ENCODE assay signal across 1 cellular context in the genomic region with DNA sequence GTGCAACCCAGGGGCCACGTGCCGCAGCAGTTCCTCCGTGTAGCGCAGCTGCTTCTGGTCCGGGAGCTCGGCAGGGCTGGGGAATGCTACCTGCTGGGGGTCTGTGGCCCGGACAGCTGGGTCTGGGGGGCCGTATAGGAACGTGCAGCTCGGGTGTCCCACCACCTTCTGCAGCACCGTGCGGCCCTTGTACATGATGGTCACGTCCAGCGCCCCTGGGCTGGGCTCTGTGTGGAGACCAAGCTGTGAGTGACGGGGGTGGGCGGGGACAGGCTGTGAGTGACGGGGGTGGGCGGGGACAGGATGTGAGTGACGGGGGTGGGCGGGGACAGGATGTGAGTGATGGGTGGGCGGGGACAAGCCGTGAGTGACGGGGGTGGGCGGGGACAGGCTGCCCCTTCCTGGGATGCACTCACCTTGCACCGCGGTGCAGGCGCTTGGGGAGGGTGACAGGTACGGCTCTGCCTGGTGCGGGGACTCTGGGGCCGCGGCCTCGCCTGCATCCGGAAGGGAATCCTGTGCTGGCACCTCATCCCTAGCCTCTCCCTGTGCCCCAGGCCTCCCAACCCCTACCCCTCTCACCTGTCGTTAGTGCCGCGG.
A peak's percentile ranks its signal among the peaks of the same experiment; 100 is the strongest.
TF ChIP-seq lines count a peak whose summit lies in the region.

No MANE protein-coding gene starts in this region.

TF ChIP-seq in HepG2, 621 proteins besides CTCF, POLR2A, EP300 and RAD21 (continues in another document):
- TF ChIP-seq MYC (CRISPR knock-in tag; IDR thresholded peaks at IDR 0.05; ENCODE audit: borderline replicate concordance) (no peak), HNRNPK (IDR thresholded peaks at IDR 0.05; ENCODE audit: low read depth, low read length, poor library complexity, severe bottlenecking) (peak; percentile 27), AGO2 (optimal IDR thresholded peaks at IDR 0.05; ENCODE audit: low read depth, low read length) (peak; percentile 85), ZNF318 (CRISPR knock-in tag; IDR thresholded peaks at IDR 0.05) (no peak), ZNF234 (CRISPR knock-in tag; conservative IDR thresholded peaks at IDR 0.05) (no peak), NRL (CRISPR knock-in tag; IDR thresholded peaks at IDR 0.05; ENCODE audit: borderline replicate concordance) (no peak), SP4 (CRISPR knock-in tag; IDR thresholded peaks at IDR 0.05) (no peak), HMG20B (CRISPR knock-in tag; conservative IDR thresholded peaks at IDR 0.05) (no peak), ZNF33B (CRISPR knock-in tag; IDR thresholded peaks at IDR 0.05) (no peak), PCBP1 (IDR thresholded peaks at IDR 0.05; ENCODE audit: borderline replicate concordance, low read depth, low read length) (0 out of 2 replicates have a peak, but pooled peaks have one; percentile 34), ZBTB33 (CRISPR knock-in tag; IDR thresholded peaks at IDR 0.05) (peak; percentile 87), ZSCAN25 (CRISPR knock-in tag; IDR thresholded peaks at IDR 0.05) (no peak), ELK4 (CRISPR knock-in tag; IDR thresholded peaks at IDR 0.05; ENCODE audit: borderline replicate concordance) (no peak), ZBTB38 (CRISPR knock-in tag; IDR thresholded peaks at IDR 0.05) (0 out of 2 replicates have a peak, but pooled peaks have one; percentile 31)
- TF ChIP-seq, protein P1, sequence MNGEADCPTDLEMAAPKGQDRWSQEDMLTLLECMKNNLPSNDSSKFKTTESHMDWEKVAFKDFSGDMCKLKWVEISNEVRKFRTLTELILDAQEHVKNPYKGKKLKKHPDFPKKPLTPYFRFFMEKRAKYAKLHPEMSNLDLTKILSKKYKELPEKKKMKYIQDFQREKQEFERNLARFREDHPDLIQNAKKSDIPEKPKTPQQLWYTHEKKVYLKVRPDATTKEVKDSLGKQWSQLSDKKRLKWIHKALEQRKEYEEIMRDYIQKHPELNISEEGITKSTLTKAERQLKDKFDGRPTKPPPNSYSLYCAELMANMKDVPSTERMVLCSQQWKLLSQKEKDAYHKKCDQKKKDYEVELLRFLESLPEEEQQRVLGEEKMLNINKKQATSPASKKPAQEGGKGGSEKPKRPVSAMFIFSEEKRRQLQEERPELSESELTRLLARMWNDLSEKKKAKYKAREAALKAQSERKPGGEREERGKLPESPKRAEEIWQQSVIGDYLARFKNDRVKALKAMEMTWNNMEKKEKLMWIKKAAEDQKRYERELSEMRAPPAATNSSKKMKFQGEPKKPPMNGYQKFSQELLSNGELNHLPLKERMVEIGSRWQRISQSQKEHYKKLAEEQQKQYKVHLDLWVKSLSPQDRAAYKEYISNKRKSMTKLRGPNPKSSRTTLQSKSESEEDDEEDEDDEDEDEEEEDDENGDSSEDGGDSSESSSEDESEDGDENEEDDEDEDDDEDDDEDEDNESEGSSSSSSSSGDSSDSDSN (CRISPR knock-in tag; IDR thresholded peaks at IDR 0.05), result no peak
- TF ChIP-seq, protein P2, sequence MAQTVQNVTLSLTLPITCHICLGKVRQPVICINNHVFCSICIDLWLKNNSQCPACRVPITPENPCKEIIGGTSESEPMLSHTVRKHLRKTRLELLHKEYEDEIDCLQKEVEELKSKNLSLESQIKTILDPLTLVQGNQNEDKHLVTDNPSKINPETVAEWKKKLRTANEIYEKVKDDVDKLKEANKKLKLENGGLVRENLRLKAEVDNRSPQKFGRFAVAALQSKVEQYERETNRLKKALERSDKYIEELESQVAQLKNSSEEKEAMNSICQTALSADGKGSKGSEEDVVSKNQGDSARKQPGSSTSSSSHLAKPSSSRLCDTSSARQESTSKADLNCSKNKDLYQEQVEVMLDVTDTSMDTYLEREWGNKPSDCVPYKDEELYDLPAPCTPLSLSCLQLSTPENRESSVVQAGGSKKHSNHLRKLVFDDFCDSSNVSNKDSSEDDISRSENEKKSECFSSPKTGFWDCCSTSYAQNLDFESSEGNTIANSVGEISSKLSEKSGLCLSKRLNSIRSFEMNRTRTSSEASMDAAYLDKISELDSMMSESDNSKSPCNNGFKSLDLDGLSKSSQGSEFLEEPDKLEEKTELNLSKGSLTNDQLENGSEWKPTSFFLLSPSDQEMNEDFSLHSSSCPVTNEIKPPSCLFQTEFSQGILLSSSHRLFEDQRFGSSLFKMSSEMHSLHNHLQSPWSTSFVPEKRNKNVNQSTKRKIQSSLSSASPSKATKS (CRISPR knock-in tag; IDR thresholded peaks at IDR 0.05), result no peak
- TF ChIP-seq, protein P3, sequence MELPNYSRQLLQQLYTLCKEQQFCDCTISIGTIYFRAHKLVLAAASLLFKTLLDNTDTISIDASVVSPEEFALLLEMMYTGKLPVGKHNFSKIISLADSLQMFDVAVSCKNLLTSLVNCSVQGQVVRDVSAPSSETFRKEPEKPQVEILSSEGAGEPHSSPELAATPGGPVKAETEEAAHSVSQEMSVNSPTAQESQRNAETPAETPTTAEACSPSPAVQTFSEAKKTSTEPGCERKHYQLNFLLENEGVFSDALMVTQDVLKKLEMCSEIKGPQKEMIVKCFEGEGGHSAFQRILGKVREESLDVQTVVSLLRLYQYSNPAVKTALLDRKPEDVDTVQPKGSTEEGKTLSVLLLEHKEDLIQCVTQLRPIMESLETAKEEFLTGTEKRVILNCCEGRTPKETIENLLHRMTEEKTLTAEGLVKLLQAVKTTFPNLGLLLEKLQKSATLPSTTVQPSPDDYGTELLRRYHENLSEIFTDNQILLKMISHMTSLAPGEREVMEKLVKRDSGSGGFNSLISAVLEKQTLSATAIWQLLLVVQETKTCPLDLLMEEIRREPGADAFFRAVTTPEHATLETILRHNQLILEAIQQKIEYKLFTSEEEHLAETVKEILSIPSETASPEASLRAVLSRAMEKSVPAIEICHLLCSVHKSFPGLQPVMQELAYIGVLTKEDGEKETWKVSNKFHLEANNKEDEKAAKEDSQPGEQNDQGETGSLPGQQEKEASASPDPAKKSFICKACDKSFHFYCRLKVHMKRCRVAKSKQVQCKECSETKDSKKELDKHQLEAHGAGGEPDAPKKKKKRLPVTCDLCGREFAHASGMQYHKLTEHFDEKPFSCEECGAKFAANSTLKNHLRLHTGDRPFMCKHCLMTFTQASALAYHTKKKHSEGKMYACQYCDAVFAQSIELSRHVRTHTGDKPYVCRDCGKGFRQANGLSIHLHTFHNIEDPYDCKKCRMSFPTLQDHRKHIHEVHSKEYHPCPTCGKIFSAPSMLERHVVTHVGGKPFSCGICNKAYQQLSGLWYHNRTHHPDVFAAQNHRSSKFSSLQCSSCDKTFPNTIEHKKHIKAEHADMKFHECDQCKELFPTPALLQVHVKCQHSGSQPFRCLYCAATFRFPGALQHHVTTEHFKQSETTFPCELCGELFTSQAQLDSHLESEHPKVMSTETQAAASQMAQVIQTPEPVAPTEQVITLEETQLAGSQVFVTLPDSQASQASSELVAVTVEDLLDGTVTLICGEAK (IDR thresholded peaks at IDR 0.05), result no peak
- TF ChIP-seq, protein P3 (CRISPR knock-in tag; IDR thresholded peaks at IDR 0.05), result no peak
- TF ChIP-seq, protein P4, sequence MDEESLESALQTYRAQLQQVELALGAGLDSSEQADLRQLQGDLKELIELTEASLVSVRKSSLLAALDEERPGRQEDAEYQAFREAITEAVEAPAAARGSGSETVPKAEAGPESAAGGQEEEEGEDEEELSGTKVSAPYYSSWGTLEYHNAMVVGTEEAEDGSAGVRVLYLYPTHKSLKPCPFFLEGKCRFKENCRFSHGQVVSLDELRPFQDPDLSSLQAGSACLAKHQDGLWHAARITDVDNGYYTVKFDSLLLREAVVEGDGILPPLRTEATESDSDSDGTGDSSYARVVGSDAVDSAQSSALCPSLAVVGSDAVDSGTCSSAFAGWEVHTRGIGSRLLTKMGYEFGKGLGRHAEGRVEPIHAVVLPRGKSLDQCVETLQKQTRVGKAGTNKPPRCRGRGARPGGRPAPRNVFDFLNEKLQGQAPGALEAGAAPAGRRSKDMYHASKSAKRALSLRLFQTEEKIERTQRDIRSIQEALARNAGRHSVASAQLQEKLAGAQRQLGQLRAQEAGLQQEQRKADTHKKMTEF (CRISPR knock-in tag; IDR thresholded peaks at IDR 0.05), result no peak
